Comparison of ENCODE assay signal across 8 cellular contexts in genomic region chr12:54191550-54192022, GRCh38. TPM values are rescaled to one million over a fixed set of nuclear protein-coding genes. Genes with fewer than 3 reads are reported as not detected.
DNase-seq lines count a peak whose midpoint lies in the region; ATAC-seq and TF ChIP-seq lines count a peak whose summit lies in the region.

No MANE protein-coding gene starts in this region.

- H3K36me3 ChIP-seq in Panc1 (ENCODE audit: control insufficient read depth, insufficient read depth, low read length), result no peaks in the 10 kb centered on the region; the same call in 1 of the 2 replicates
- no peaks in the 10 kb centered on the region for H3K36me3 ChIP-seq in fibroblast of lung (ENCODE audit: control insufficient read depth, insufficient read depth, low read length)

- H3K4me3 ChIP-seq in Panc1 (ENCODE audit: low read depth in 2 of 2, low read length in 2 of 2), result 0 out of 4 replicates have a peak overlapping the region, but pooled peaks of 1 of the 2 experiments have one; percentile 4
- H3K4me3 ChIP-seq in fibroblast of lung (replicated peaks in 1 of 4; ENCODE audit: control extremely low read depth in 1 of 4, insufficient read depth in 1 of 4, low read depth in 3 of 4, low read length in 4 of 4), result no peak overlapping the region

- peak; percentile 84 for ATAC-seq in Panc1
- ATAC-seq in stimulated activated naive B cell treated with anti-CD40 and anti-IgM and Interleukin-4, amounts not matched to agents 10 μg/mL and 1 μg/mL and 100 μg/mL, for 72 hours (replicated peaks), result peak; percentile 56 to 61

- TF ChIP-seq CTCF in Panc1 (IDR thresholded peaks at IDR 0.05) (peak; percentile 94), fibroblast of lung (conservative IDR thresholded peaks at IDR 0.05 in 1 of 2, IDR thresholded peaks at IDR 0.05 in 1 of 2; ENCODE audit: low read depth in 1 of 2, low read length in 2 of 2) (peak; percentile 85 to 87), nephron (IDR thresholded peaks at IDR 0.05; ENCODE audit: unreplicated experiment in 3 of 3) (peak; percentile 83 to 90 (median 84))

- peaks cover 22% of the 10 kb centered on the region for H3K4me1 Mint-ChIP-seq in activated T-cell treated with anti-CD3 and anti-CD28 coated beads, Interleukin-2, amount 50 U/mL, for 24 hours (ENCODE audit: low read depth)
- peaks cover 67% of the 10 kb centered on the region for H3K4me1 Mint-ChIP-seq in nephron
- peaks cover 22 to 49% of the 10 kb centered on the region in 2 donors for H3K4me1 Mint-ChIP-seq in stimulated activated naive B cell treated with anti-CD40 and anti-IgM and Interleukin-4, amounts not matched to agents 10 μg/mL and 1 μg/mL and 100 μg/mL, for 72 hours

- H2AFZ ChIP-seq in fibroblast of lung (ENCODE audit: low read length), result no peak overlapping the region

- H3K4me3 Mint-ChIP-seq in activated T-cell treated with anti-CD3 and anti-CD28 coated beads, Interleukin-2, amount 50 U/mL, for 24 hours, result no peak overlapping the region
- H3K4me3 Mint-ChIP-seq in nephron, result peak overlapping the region; percentile 52 to 63 (median 56)
- H3K4me3 Mint-ChIP-seq in stimulated activated naive B cell treated with anti-CD40 and anti-IgM and Interleukin-4, amounts not matched to agents 10 μg/mL and 1 μg/mL and 100 μg/mL, for 72 hours, result peak overlapping the region in 1 of 2 donors; percentile 6

- H3K36me3 Mint-ChIP-seq in activated T-cell treated with anti-CD3 and anti-CD28 coated beads, Interleukin-2, amount 50 U/mL, for 24 hours (ENCODE audit: low read depth), result peaks cover 16% of the 10 kb centered on the region
- H3K36me3 Mint-ChIP-seq in nephron (ENCODE audit: low read depth), result no peaks in the 10 kb centered on the region
- peaks cover 3 to 7% of the 10 kb centered on the region in 2 donors for H3K36me3 Mint-ChIP-seq in stimulated activated naive B cell treated with anti-CD40 and anti-IgM and Interleukin-4, amounts not matched to agents 10 μg/mL and 1 μg/mL and 100 μg/mL, for 72 hours

- no peaks in the 10 kb centered on the region for H3K9me3 Mint-ChIP-seq in activated T-cell treated with anti-CD3 and anti-CD28 coated beads, Interleukin-2, amount 50 U/mL, for 24 hours
- H3K9me3 Mint-ChIP-seq in nephron, result no peaks in the 10 kb centered on the region
- peaks cover 0 to 3% of the 10 kb centered on the region in 2 donors for H3K9me3 Mint-ChIP-seq in stimulated activated naive B cell treated with anti-CD40 and anti-IgM and Interleukin-4, amounts not matched to agents 10 μg/mL and 1 μg/mL and 100 μg/mL, for 72 hours

- BruUV-seq in Panc1 (replicated peaks; lab: Mats Ljungman, UMichigan), result no TSS peak

- intact Hi-C loops in Panc1 (cut with micrococcal nuclease; ENCODE audit: unreplicated experiment), result loop anchor here (1.0 kb wide), 1 partner anchor 185 kb away; no protein-coding TSS in a partner anchor

- peak; percentile 74 for DNase-seq in NCI-H1436 (lab: John Stamatoyannopoulos, UW)
- DNase-seq in NCI-H1436 treated with DMSO at 0.1 percent for 48 hours (lab: John Stamatoyannopoulos, UW), result no peak
- DNase-seq in Kasumi-1 (lab: John Stamatoyannopoulos, UW), result peak; percentile 81 to 85
- peak; percentile 73 for DNase-seq in Panc1 (ENCODE audit: low read depth, low spot score)
- peak; percentile 80 for DNase-seq in activated T-cell treated with anti-CD3 and anti-CD28 coated beads, Interleukin-2, amount 50 U/mL, for 24 hours
- DNase-seq in fibroblast of lung (ENCODE audit: low read depth in 2 of 2), result peak; percentile 65 to 83
- DNase-seq in stimulated activated naive B cell treated with anti-CD40 and anti-IgM and Interleukin-4, amounts not matched to agents 10 μg/mL and 1 μg/mL and 100 μg/mL, for 72 hours, result peak; percentile 66

- H3K4me1 ChIP-seq in Panc1 (ENCODE audit: control insufficient read depth, insufficient read depth, low read length) (peaks cover 16% of the 10 kb centered on the region), fibroblast of lung (ENCODE audit: control insufficient read depth, extremely low read depth, insufficient read depth, low read length) (no peaks in the 10 kb centered on the region)

- in situ Hi-C loops in Panc1 (cut with HindIII; ENCODE audit: low pct_unique_long_range_greater_than_20kb, low sequenced_read_pairs), result no loop called here

- no peaks in the 10 kb centered on the region for H4K20me1 ChIP-seq in fibroblast of lung (ENCODE audit: control insufficient read depth, extremely low read depth, insufficient read depth, low read length)

- H3K27ac ChIP-seq in Panc1 (ENCODE audit: low read length), result peak overlapping the region; percentile 72
- no peak overlapping the region for H3K27ac ChIP-seq in fibroblast of lung (ENCODE audit: insufficient read depth, low read length)

- CTCF ChIA-PET in Panc1 (lab: Charles Lee), result interaction anchor here (0.6 to 2.1 kb wide), 17 partner anchors 10 to 489 kb away, joined by 3 to 24 read pairs (median 5); partner anchors contain the start of genes COPZ1, HOXC5 and HOXC6

- H3K27ac Mint-ChIP-seq in activated T-cell treated with anti-CD3 and anti-CD28 coated beads, Interleukin-2, amount 50 U/mL, for 24 hours, result no peak overlapping the region
- peak overlapping the region; percentile 25 to 88 (median 63) for H3K27ac Mint-ChIP-seq in nephron
- no peak overlapping the region for H3K27ac Mint-ChIP-seq in stimulated activated naive B cell treated with anti-CD40 and anti-IgM and Interleukin-4, amounts not matched to agents 10 μg/mL and 1 μg/mL and 100 μg/mL, for 72 hours

- H3K27me3 Mint-ChIP-seq in activated T-cell treated with anti-CD3 and anti-CD28 coated beads, Interleukin-2, amount 50 U/mL, for 24 hours, result peaks cover 45% of the 10 kb centered on the region
- H3K27me3 Mint-ChIP-seq in nephron (ENCODE audit: low read depth), result no peaks in the 10 kb centered on the region
- H3K27me3 Mint-ChIP-seq in stimulated activated naive B cell treated with anti-CD40 and anti-IgM and Interleukin-4, amounts not matched to agents 10 μg/mL and 1 μg/mL and 100 μg/mL, for 72 hours, result peaks cover 42 to 56% of the 10 kb centered on the region in 2 donors

- peak overlapping the region; percentile 30 for H3K4me2 ChIP-seq in fibroblast of lung (ENCODE audit: extremely low read depth, insufficient read depth, low read length)

- no peaks in the 10 kb centered on the region for H3K27me3 ChIP-seq in Panc1 (ENCODE audit: control insufficient read depth, insufficient read depth, low read length)
- peaks cover 18% of the 10 kb centered on the region for H3K27me3 ChIP-seq in fibroblast of lung (ENCODE audit: control insufficient read depth, insufficient read depth, low read length)

- no peak overlapping the region for H3K9ac ChIP-seq in fibroblast of lung (ENCODE audit: insufficient read depth, low read length)

- POLR2A ChIA-PET in Panc1 (lab: Charles Lee), result interaction anchor here (0.5 to 0.8 kb wide), 7 partner anchors 114 to 205 kb away, joined by 3 to 19 read pairs (median 7); partner anchors contain the start of gene HOXC8

- no peaks in the 10 kb centered on the region for H3K9me3 ChIP-seq in Panc1 (ENCODE audit: control insufficient read depth, insufficient read depth, low read depth, low read length)
- H3K9me3 ChIP-seq in fibroblast of lung (ENCODE audit: control insufficient read depth, insufficient read depth, low read depth, low read length), result no peaks in the 10 kb centered on the region

- H3K79me2 ChIP-seq in fibroblast of lung (ENCODE audit: control insufficient read depth, insufficient read depth, low read length), result peaks cover 3% of the 10 kb centered on the region

RNA-seq across cellular contexts. Expression of gene SMUG1, which starts 2.8 kb away (rescaled TPM):
- total RNA-seq in Panc1 (2021; ENCODE audit: unreplicated experiment), result 43.3 TPM
- polyA plus RNA-seq in Panc1 (2012; ENCODE audit: insufficient read length), result 42.9 TPM
- 24.1 and 34.7 TPM in 2 replicates for total RNA-seq in fibroblast of lung
- polyA plus RNA-seq in fibroblast of lung, result 22.5 and 23.7 TPM in 2 replicates
- polyA plus RNA-seq in fibroblast of lung (2012), result 27.6 and 33.5 TPM in 2 replicates
- polyA minus RNA-seq in fibroblast of lung (ENCODE audit: low replicate concordance), result 44.7 and 50.9 TPM in 2 replicates

Comparison
In these comparisons a context has a peak if more than half of its experiments do, and no peak if none do; other contexts are left out.
1. H3K27ac Mint-ChIP-seq: peak in nephron (3 of 3); none in activated T-cell treated with anti-CD3 and anti-CD28 coated beads, Interleukin-2, amount 50 U/mL, for 24 hours (single experiment) and stimulated activated naive B cell treated with anti-CD40 and anti-IgM and Interleukin-4, amounts not matched to agents 10 μg/mL and 1 μg/mL and 100 μg/mL, for 72 hours (single experiment).
2. Peak in every context shown above with its lines, with median percentiles within 50 percentile points of each other: CTCF ChIP-seq.